Comparison of ENCODE assay signal across 8 cellular contexts in the genomic region with DNA sequence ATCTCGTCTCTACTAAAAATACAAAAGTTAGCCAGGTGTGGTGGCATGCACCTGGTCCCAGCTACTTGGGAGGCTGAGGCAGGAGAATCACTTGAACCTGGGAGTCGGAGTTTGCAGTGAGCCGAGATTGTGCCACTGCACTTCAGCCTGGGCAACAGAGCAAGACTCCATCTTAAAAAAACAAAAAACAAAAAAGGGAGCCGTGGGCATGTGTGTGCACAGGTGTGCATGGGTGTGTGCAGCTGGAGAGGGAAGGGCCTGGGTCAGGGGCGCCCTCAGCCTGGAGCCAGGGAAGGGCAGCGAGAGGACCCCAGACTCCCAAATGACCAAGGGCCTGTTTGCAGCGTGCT. TPM values are rescaled to one million over a fixed set of nuclear protein-coding genes. Genes with fewer than 3 reads are reported as not detected.
DNase-seq lines count a peak whose midpoint lies in the region; ATAC-seq and TF ChIP-seq lines count a peak whose summit lies in the region.
"Not testable (repeated sequence)": the region's sequence is repeated elsewhere in the genome, so short reads cannot be mapped to it uniquely, and the experiment has no call there.

No MANE protein-coding gene starts in this region.

- not testable (repeated sequence) for H3K27me3 Mint-ChIP-seq in CD4-positive, alpha-beta memory T cell; IgD-negative memory B cell; activated B cell treated with CpG ODN at 0.5 μM for 24 hours; memory B cell; stimulated activated naive B cell treated with anti-CD40 and anti-IgM and Interleukin-4, amounts not matched to agents 10 μg/mL and 1 μg/mL and 100 μg/mL, for 72 hours

- H3K4me3 Mint-ChIP-seq in CD4-positive, alpha-beta memory T cell, result peak overlapping the region in 6 of 8 donors; percentile 17 to 80 (median 66)
- H3K4me3 Mint-ChIP-seq in IgD-negative memory B cell (peak overlapping the region; percentile 78 to 90 (median 84)), activated B cell treated with CpG ODN at 0.5 μM for 24 hours (peak overlapping the region; percentile 81), memory B cell (peak overlapping the region; percentile 84)
- H3K4me3 Mint-ChIP-seq in stimulated activated naive B cell treated with anti-CD40 and anti-IgM and Interleukin-4, amounts not matched to agents 10 μg/mL and 1 μg/mL and 100 μg/mL, for 72 hours, result peak overlapping the region; percentile 65 to 73

- peaks cover 20 to 90% (median 55%) of the 10 kb centered on the region in 4 donors for H3K4me1 Mint-ChIP-seq in CD4-positive, alpha-beta memory T cell
- peaks cover 23 to 58% (median 41%) of the 10 kb centered on the region in 3 donors for H3K4me1 Mint-ChIP-seq in IgD-negative memory B cell
- H3K4me1 Mint-ChIP-seq in activated B cell treated with CpG ODN at 0.5 μM for 24 hours, result peaks cover 83% of the 10 kb centered on the region
- peaks cover 46% of the 10 kb centered on the region for H3K4me1 Mint-ChIP-seq in memory B cell
- H3K4me1 Mint-ChIP-seq in stimulated activated naive B cell treated with anti-CD40 and anti-IgM and Interleukin-4, amounts not matched to agents 10 μg/mL and 1 μg/mL and 100 μg/mL, for 72 hours, result peaks cover 51 to 86% of the 10 kb centered on the region in 2 donors

- ATAC-seq in activated B cell treated with CpG ODN at 0.5 μM for 24 hours (ENCODE audit: low read depth); memory B cell (ENCODE audit: low read depth); stimulated activated naive B cell treated with anti-CD40 and anti-IgM and Interleukin-4, amounts not matched to agents 10 μg/mL and 1 μg/mL and 100 μg/mL, for 72 hours (replicated peaks): not testable (repeated sequence)

- H3K27me3 ChIP-seq in CD4-positive, alpha-beta memory T cell (ENCODE audit: insufficient read depth, low read length); ascending aorta; left ventricle myocardium inferior (ENCODE audit: low read depth); neutrophil: not testable (repeated sequence)

- H3K27ac Mint-ChIP-seq in CD4-positive, alpha-beta memory T cell, result peak overlapping the region in 3 of 7 donors; percentile 65 to 94 (median 83)
- peak overlapping the region; percentile 89 to 95 (median 93) for H3K27ac Mint-ChIP-seq in IgD-negative memory B cell
- H3K27ac Mint-ChIP-seq in activated B cell treated with CpG ODN at 0.5 μM for 24 hours, result peak overlapping the region; percentile 93
- H3K27ac Mint-ChIP-seq in memory B cell, result peak overlapping the region; percentile 84
- H3K27ac Mint-ChIP-seq in stimulated activated naive B cell treated with anti-CD40 and anti-IgM and Interleukin-4, amounts not matched to agents 10 μg/mL and 1 μg/mL and 100 μg/mL, for 72 hours, result peak overlapping the region; percentile 73

- intact Hi-C loops in CD4-positive, alpha-beta memory T cell (cut with micrococcal nuclease); activated B cell treated with CpG ODN at 0.5 μM for 24 hours (cut with micrococcal nuclease); ascending aorta (cut with DNase I); left ventricle myocardium inferior (cut with micrococcal nuclease): not testable (repeated sequence)

- H3K4me3 ChIP-seq in CD4-positive, alpha-beta memory T cell (ENCODE audit: low read length in 2 of 2), result not testable (repeated sequence)
- H3K4me3 ChIP-seq in ascending aorta, result peak overlapping the region in 1 of 2 donors; percentile 47
- peak overlapping the region; percentile 9 for H3K4me3 ChIP-seq in left ventricle myocardium inferior
- peak overlapping the region; percentile 56 to 70 for H3K4me3 ChIP-seq in neutrophil (ENCODE audit: low read depth in 1 of 2, low read length in 1 of 2)

- H3K4me1 ChIP-seq in CD4-positive, alpha-beta memory T cell (ENCODE audit: insufficient read depth, low read length), result peaks cover 87% of the 10 kb centered on the region
- peaks cover 49 to 82% of the 10 kb centered on the region in 2 donors for H3K4me1 ChIP-seq in ascending aorta
- peaks cover 97% of the 10 kb centered on the region for H3K4me1 ChIP-seq in left ventricle myocardium inferior
- H3K4me1 ChIP-seq in neutrophil (ENCODE audit: control insufficient read depth in 1 of 2, insufficient read depth in 1 of 2, low read depth in 1 of 2, low read length in 1 of 2), result peaks cover 29 to 40% of the 10 kb centered on the region in 2 experiments

- H3K9me3 Mint-ChIP-seq in CD4-positive, alpha-beta memory T cell; IgD-negative memory B cell; activated B cell treated with CpG ODN at 0.5 μM for 24 hours; memory B cell; stimulated activated naive B cell treated with anti-CD40 and anti-IgM and Interleukin-4, amounts not matched to agents 10 μg/mL and 1 μg/mL and 100 μg/mL, for 72 hours: not testable (repeated sequence)

- not testable (repeated sequence) for TF ChIP-seq CTCF in activated B cell treated with CpG ODN at 0.5 μM for 24 hours (IDR thresholded peaks at IDR 0.05); ascending aorta (IDR thresholded peaks at IDR 0.05); left ventricle myocardium inferior (IDR thresholded peaks at IDR 0.05; ENCODE audit: borderline replicate concordance); neutrophil (IDR thresholded peaks at IDR 0.05)

- H3K36me3 Mint-ChIP-seq in CD4-positive, alpha-beta memory T cell, result peaks cover 17 to 41% of the 10 kb centered on the region in 2 donors
- H3K36me3 Mint-ChIP-seq in IgD-negative memory B cell; memory B cell; stimulated activated naive B cell treated with anti-CD40 and anti-IgM and Interleukin-4, amounts not matched to agents 10 μg/mL and 1 μg/mL and 100 μg/mL, for 72 hours: not testable (repeated sequence)
- H3K36me3 Mint-ChIP-seq in activated B cell treated with CpG ODN at 0.5 μM for 24 hours (ENCODE audit: low read depth), result peaks cover 19% of the 10 kb centered on the region

- DNase-seq in CD4-positive, alpha-beta memory T cell; activated B cell treated with CpG ODN at 0.5 μM for 24 hours; ascending aorta (ENCODE audit: low spot score in 2 of 2); left ventricle myocardium inferior; memory B cell (ENCODE audit: low spot score in 2 of 2); stimulated activated naive B cell treated with anti-CD40 and anti-IgM and Interleukin-4, amounts not matched to agents 10 μg/mL and 1 μg/mL and 100 μg/mL, for 72 hours: not testable (repeated sequence)

- CTCF ChIA-PET in CD4-positive, alpha-beta memory T cell (lab: Charles Lee; ENCODE audit: partially characterized antibody); activated B cell treated with CpG ODN at 0.5 μM for 24 hours (lab: Charles Lee): not testable (repeated sequence)

- not testable (repeated sequence) for H3K27ac ChIP-seq in CD4-positive, alpha-beta memory T cell (ENCODE audit: low read depth, low read length)
- H3K27ac ChIP-seq in ascending aorta (peak overlapping the region; percentile 6 to 37), left ventricle myocardium inferior (replicated peaks) (peak overlapping the region; percentile 34), neutrophil (peak overlapping the region; percentile 99)

- peaks cover 18% of the 10 kb centered on the region for H3K36me3 ChIP-seq in CD4-positive, alpha-beta memory T cell (ENCODE audit: insufficient read depth, low read length)
- H3K36me3 ChIP-seq in ascending aorta, left ventricle myocardium inferior, neutrophil: not testable (repeated sequence)

- POLR2A ChIA-PET in CD4-positive, alpha-beta memory T cell (lab: Charles Lee; ENCODE audit: partially characterized antibody), result interaction anchor here (14.5 kb wide), 1 partner anchor 13 kb away, joined by 454 read pairs; the partner anchor contains the start of gene SKI
- POLR2A ChIA-PET in activated B cell treated with CpG ODN at 0.5 μM for 24 hours (lab: Charles Lee), result interaction anchor here (1.2 kb wide), 1 partner anchor 13 kb away, joined by 4 read pairs; no protein-coding TSS in a partner anchor

- H3K9me3 ChIP-seq in CD4-positive, alpha-beta memory T cell (ENCODE audit: control insufficient read depth in 1 of 2, low read length in 2 of 2); ascending aorta; left ventricle myocardium inferior (replicated peaks); neutrophil: not testable (repeated sequence)

RNA-seq across cellular contexts. Expression of gene SKI, which starts 18.9 kb away (rescaled TPM):
- total RNA-seq in CD4-positive, alpha-beta memory T cell, result 100 to 1,000 TPM in 1 of 2 experiments, 10 to 100 TPM in 1; 96.1 to 104 TPM
- under 1 TPM; 0.08 to 0.86 TPM for polyA plus RNA-seq in CD4-positive, alpha-beta memory T cell
- 0.78 TPM for polyA plus RNA-seq in IgD-negative memory B cell
- total RNA-seq in activated B cell treated with CpG ODN at 0.5 μM for 24 hours, result 37.2 and 37.6 TPM in 2 replicates
- 139 TPM for total RNA-seq in ascending aorta
- total RNA-seq in left ventricle myocardium inferior, result 37.9 TPM

RNA-seq across cellular contexts. Expression of gene FAAP20, which starts 52.4 kb away (rescaled TPM):
- 10 to 100 TPM; 38.4 to 40.8 TPM for total RNA-seq in CD4-positive, alpha-beta memory T cell
- 10 to 100 TPM; 54.2 to 58.9 TPM for polyA plus RNA-seq in CD4-positive, alpha-beta memory T cell
- polyA plus RNA-seq in IgD-negative memory B cell, result 78.2 TPM
- total RNA-seq in activated B cell treated with CpG ODN at 0.5 μM for 24 hours, result 73.7 and 83.9 TPM in 2 replicates
- total RNA-seq in ascending aorta, result 38.3 TPM
- 37.0 TPM for total RNA-seq in left ventricle myocardium inferior
